In genomic region chr15:99424131-99424571, GRCh38 we compare ENCODE assay signal across 14 cellular contexts.
A peak's percentile ranks its signal among the peaks of the same experiment; 100 is the strongest.
DNase-seq lines count a peak whose midpoint lies in the region; ATAC-seq and TF ChIP-seq lines count a peak whose summit lies in the region.
"Had no signal": no experiment of that assay in that cellular context is flagged by ENCODE, and none has a peak within 500 bp of the region (broad histone marks: within the 10 kb centered on the region; RNA-seq: fewer than 3 reads in every experiment).

No MANE protein-coding gene starts in this region.

- DNase-seq in mammary epithelial cell (no peak), MCF 10A (ENCODE audit: unreplicated experiment) (no peak), ascending aorta (ENCODE audit: low spot score in 2 of 2) (peak in 1 of 2 donors; percentile 61), upper lobe of right lung (peak; percentile 43), GM19238 (ENCODE audit: insufficient read length, low spot score) (no peak), NCI-H2227 (lab: John Stamatoyannopoulos, UW; ENCODE audit: unreplicated experiment) (no peak)
- peak in 1 of 10 donors; percentile 32 for DNase-seq in naive thymus-derived CD8-positive, alpha-beta T cell
- DNase-seq: foreskin keratinocyte; NCI-H187 treated with DMSO at 0.1 percent for 48 hours; NCI-H510A treated with DMSO at 0.1 percent for 48 hours; stimulated activated CD4-positive, alpha-beta T cell treated with anti-CD3 and anti-CD28 coated beads, Interleukin-4, amount 100 ng/mL, for 1 hour had no signal

- no peaks in the 10 kb centered on the region for H3K36me3 ChIP-seq in mammary epithelial cell (ENCODE audit: insufficient read depth, low read length)
- no peaks in the 10 kb centered on the region for H3K36me3 ChIP-seq in ascending aorta
- no peaks in the 10 kb centered on the region for H3K36me3 ChIP-seq in upper lobe of right lung

- peak overlapping the region; percentile 86 for H2AFZ ChIP-seq in mammary epithelial cell (ENCODE audit: low read depth, low read length)

- H3K27me3 Mint-ChIP-seq in MCF 10A (ENCODE audit: insufficient read depth, unreplicated experiment), result no peaks in the 10 kb centered on the region
- no peaks in the 10 kb centered on the region for H3K27me3 Mint-ChIP-seq in naive thymus-derived CD8-positive, alpha-beta T cell
- H3K27me3 Mint-ChIP-seq: memory B cell had no signal

- CTCF ChIA-PET in mammary epithelial cell (lab: Charles Lee; ENCODE audit: low non-redundant PET), result no interaction called here
- CTCF ChIA-PET in MCF 10A (lab: Yijun Ruan, JAX), result interaction anchor here (0.6 kb wide), 2 partner anchors 17 to 201 kb away, joined by 3 to 4 read pairs; no protein-coding TSS in a partner anchor

- no peaks in the 10 kb centered on the region for H3K79me2 ChIP-seq in mammary epithelial cell (ENCODE audit: insufficient read depth, low read length)

- H3K9me3 ChIP-seq in mammary epithelial cell (replicated peaks; ENCODE audit: insufficient read depth, low read length), result no peaks in the 10 kb centered on the region
- no peaks in the 10 kb centered on the region for H3K9me3 ChIP-seq in ascending aorta
- H3K9me3 ChIP-seq in upper lobe of right lung, result no peaks in the 10 kb centered on the region

- ATAC-seq in naive thymus-derived CD8-positive, alpha-beta T cell, result no peak
- ATAC-seq in upper lobe of right lung (no peak), HG02798 (IDR thresholded peaks at IDR 0.05; ENCODE audit: poor library complexity, unreplicated experiment) (no peak)

- H3K4me3 ChIP-seq in mammary epithelial cell (replicated peaks in 1 of 3; ENCODE audit: insufficient read depth in 1 of 3, low read depth in 2 of 3, low read length in 3 of 3) (no peak overlapping the region), ascending aorta (no peak overlapping the region), upper lobe of right lung (no peak overlapping the region)

- H4K20me1 ChIP-seq in mammary epithelial cell (ENCODE audit: insufficient read depth, low read length), result no peaks in the 10 kb centered on the region

- dilution Hi-C loops in mammary epithelial cell (cut with HindIII; ENCODE audit: low sequenced_read_pairs), result no loop called here

- in situ Hi-C loops in mammary epithelial cell (cut with MboI; ENCODE audit: low sequenced_read_pairs in 2 of 2), result loop anchor here in 1 of 2 donors (25.0 kb wide), 1 partner anchor 288 kb away; no protein-coding TSS in a partner anchor

- no peaks in the 10 kb centered on the region for H3K27me3 ChIP-seq in mammary epithelial cell (ENCODE audit: insufficient read depth, low read length)
- H3K27me3 ChIP-seq in ascending aorta, result no peaks in the 10 kb centered on the region
- H3K27me3 ChIP-seq in upper lobe of right lung, result no peaks in the 10 kb centered on the region
- H3K27me3 ChIP-seq: foreskin keratinocyte had no signal

- no peak overlapping the region for H3K9ac ChIP-seq in mammary epithelial cell (ENCODE audit: insufficient read depth, low read length)

- no peaks in the 10 kb centered on the region for H3K36me3 Mint-ChIP-seq in MCF 10A (ENCODE audit: insufficient read depth, unreplicated experiment)
- H3K36me3 Mint-ChIP-seq in naive thymus-derived CD8-positive, alpha-beta T cell, result peaks cover 0 to under 1% (median 0%) of the 10 kb centered on the region in 3 donors

- no peak overlapping the region for H3K27ac Mint-ChIP-seq in MCF 10A (ENCODE audit: low read depth, unreplicated experiment)
- peak overlapping the region in 9 of 10 donors; percentile 81 to 100 (median 95) for H3K27ac Mint-ChIP-seq in naive thymus-derived CD8-positive, alpha-beta T cell
- H3K27ac Mint-ChIP-seq: memory B cell had no signal

- intact Hi-C loops in mammary epithelial cell (cut with micrococcal nuclease), result no loop called here
- intact Hi-C loops in MCF 10A (cut with micrococcal nuclease), result no loop called here
- intact Hi-C loops in ascending aorta (cut with DNase I), result no loop called here
- intact Hi-C loops in upper lobe of right lung (cut with DNase I), result no loop called here

- no TSS peak for BruUV-seq in mammary epithelial cell (replicated peaks; lab: Mats Ljungman, UMichigan)
- no TSS peak for BruUV-seq in MCF 10A (replicated peaks; lab: Mats Ljungman, UMichigan)

- H3K4me3 Mint-ChIP-seq in MCF 10A (ENCODE audit: unreplicated experiment), result no peak overlapping the region
- H3K4me3 Mint-ChIP-seq in naive thymus-derived CD8-positive, alpha-beta T cell, result peak overlapping the region in 7 of 10 donors; percentile 33 to 92 (median 80)
- H3K4me3 Mint-ChIP-seq: memory B cell, neural crest cell had no signal

- H3K4me1 Mint-ChIP-seq in MCF 10A (ENCODE audit: insufficient read depth, unreplicated experiment), result peaks cover 6% of the 10 kb centered on the region
- H3K4me1 Mint-ChIP-seq in naive thymus-derived CD8-positive, alpha-beta T cell, result peaks cover 42 to 90% (median 72%) of the 10 kb centered on the region in 4 donors

- 98% methylated on average over 7 of the region's 10 CpGs for WGBS in mammary epithelial cell (ENCODE audit: low coverage, missing lambda C conversion rate)

- H3K4me2 ChIP-seq in mammary epithelial cell (ENCODE audit: insufficient read depth, low read depth, low read length), result no peak overlapping the region

- TF ChIP-seq CTCF in mammary epithelial cell (conservative IDR thresholded peaks at IDR 0.05 in 1 of 2, IDR thresholded peaks at IDR 0.05 in 1 of 2; ENCODE audit: extremely low read depth in 1 of 2, insufficient read depth in 1 of 2, low read depth in 1 of 2, low read length in 2 of 2) (no peak), MCF 10A (IDR thresholded peaks at IDR 0.05; ENCODE audit: unreplicated experiment) (no peak), ascending aorta (IDR thresholded peaks at IDR 0.05) (no peak), upper lobe of right lung (IDR thresholded peaks at IDR 0.05) (no peak)

- H3K4me1 ChIP-seq in mammary epithelial cell (ENCODE audit: insufficient read depth, low read length) (peaks cover 18% of the 10 kb centered on the region), ascending aorta (peaks cover 11 to 16% of the 10 kb centered on the region in 2 donors), upper lobe of right lung (peaks cover 17% of the 10 kb centered on the region)

- peak overlapping the region; percentile 70 for H3K27ac ChIP-seq in mammary epithelial cell (ENCODE audit: insufficient read depth, low read depth, low read length)
- H3K27ac ChIP-seq in ascending aorta, result peak overlapping the region; percentile 88 to 89
- H3K27ac ChIP-seq in upper lobe of right lung, result peak overlapping the region; percentile 88

- no peaks in the 10 kb centered on the region for H3K9me3 Mint-ChIP-seq in MCF 10A (ENCODE audit: unreplicated experiment)
- no peaks in the 10 kb centered on the region for H3K9me3 Mint-ChIP-seq in naive thymus-derived CD8-positive, alpha-beta T cell
- H3K9me3 Mint-ChIP-seq: memory B cell had no signal

- POLR2A ChIA-PET in MCF 10A (lab: Yijun Ruan, JAX), result interaction anchor here (0.7 to 1.5 kb wide), 2 partner anchors 17 to 212 kb away, joined by 3 to 5 read pairs; no protein-coding TSS in a partner anchor
- POLR2A ChIA-PET in naive thymus-derived CD8-positive, alpha-beta T cell (lab: Charles Lee), result interaction anchor here (1.0 to 5.9 kb wide), 5 partner anchors 10 to 142 kb away, joined by 3 to 42 read pairs (median 28); partner anchors contain the start of gene MEF2A
